In genomic region chr19:21141006-21141405, GRCh38 we compare ENCODE assay signal across 7 cellular contexts. TPM values are rescaled to one million over a fixed set of nuclear protein-coding genes. Genes with fewer than 3 reads are reported as not detected.
A peak's percentile ranks its signal among the peaks of the same experiment; 100 is the strongest.
DNase-seq lines count a peak whose midpoint lies in the region; ATAC-seq and TF ChIP-seq lines count a peak whose summit lies in the region.
"Not testable (repeated sequence)": the region's sequence is repeated elsewhere in the genome, so short reads cannot be mapped to it uniquely, and the experiment has no call there.

No MANE protein-coding gene starts in this region.

- not testable (repeated sequence) for ATAC-seq in naive thymus-derived CD8-positive, alpha-beta T cell

- peaks cover 22 to 29% of the 10 kb centered on the region in 2 experiments for H3K36me3 ChIP-seq in HEK293 (ENCODE audit: control insufficient read depth in 2 of 2, insufficient read depth in 1 of 2, low read length in 2 of 2)
- H3K36me3 ChIP-seq in fibroblast of lung (ENCODE audit: control insufficient read depth, insufficient read depth, low read length) = not testable (repeated sequence)

- not testable (repeated sequence) for H3K4me2 ChIP-seq in fibroblast of lung (ENCODE audit: extremely low read depth, insufficient read depth, low read length)

- not testable (repeated sequence) for H3K4me3 Mint-ChIP-seq in activated naive CD8-positive, alpha-beta T cell treated with anti-CD3 and anti-CD28 coated beads for 36 hours
- H3K4me3 Mint-ChIP-seq in naive thymus-derived CD8-positive, alpha-beta T cell = peak overlapping the region in 4 of 10 donors; percentile 7 to 41 (median 24)
- peak overlapping the region; percentile 33 for H3K4me3 Mint-ChIP-seq in stimulated activated naive CD8-positive, alpha-beta T cell treated with anti-CD3 and anti-CD28 coated beads, Interleukin-15, Interleukin-2, amounts not matched to agents 100 ng/mL and 50 ng/mL, for 24 hours

- CTCF ChIA-PET in HEK293 (lab: Yijun Ruan, JAX) = not testable (repeated sequence)

- peak overlapping the region; percentile 17 for H3K27ac Mint-ChIP-seq in activated naive CD8-positive, alpha-beta T cell treated with anti-CD3 and anti-CD28 coated beads for 36 hours
- peak overlapping the region in 9 of 10 donors; percentile 19 to 95 (median 63) for H3K27ac Mint-ChIP-seq in naive thymus-derived CD8-positive, alpha-beta T cell
- H3K27ac Mint-ChIP-seq in stimulated activated naive CD8-positive, alpha-beta T cell treated with anti-CD3 and anti-CD28 coated beads, Interleukin-15, Interleukin-2, amounts not matched to agents 100 ng/mL and 50 ng/mL, for 24 hours = not testable (repeated sequence)

- H3K9ac ChIP-seq in fibroblast of lung (ENCODE audit: insufficient read depth, low read length) = not testable (repeated sequence)

- not testable (repeated sequence) for H3K27me3 ChIP-seq in fibroblast of lung (ENCODE audit: control insufficient read depth, insufficient read depth, low read length)

- H3K4me1 Mint-ChIP-seq in activated naive CD8-positive, alpha-beta T cell treated with anti-CD3 and anti-CD28 coated beads for 36 hours = peaks cover 28% of the 10 kb centered on the region
- H3K4me1 Mint-ChIP-seq in naive thymus-derived CD8-positive, alpha-beta T cell = peaks cover 10 to 41% (median 39%) of the 10 kb centered on the region in 4 donors
- H3K4me1 Mint-ChIP-seq in stimulated activated naive CD8-positive, alpha-beta T cell treated with anti-CD3 and anti-CD28 coated beads, Interleukin-15, Interleukin-2, amounts not matched to agents 100 ng/mL and 50 ng/mL, for 24 hours (ENCODE audit: low read depth) = peaks cover 30% of the 10 kb centered on the region

- H2AFZ ChIP-seq in fibroblast of lung (ENCODE audit: low read length) = peak overlapping the region; percentile 55

- peaks cover 32% of the 10 kb centered on the region for H3K36me3 Mint-ChIP-seq in activated naive CD8-positive, alpha-beta T cell treated with anti-CD3 and anti-CD28 coated beads for 36 hours
- H3K36me3 Mint-ChIP-seq in naive thymus-derived CD8-positive, alpha-beta T cell = peaks cover 4 to 29% (median 25%) of the 10 kb centered on the region in 3 donors
- peaks cover 31% of the 10 kb centered on the region for H3K36me3 Mint-ChIP-seq in stimulated activated naive CD8-positive, alpha-beta T cell treated with anti-CD3 and anti-CD28 coated beads, Interleukin-15, Interleukin-2, amounts not matched to agents 100 ng/mL and 50 ng/mL, for 24 hours (ENCODE audit: low read depth)

- H4K20me1 ChIP-seq in fibroblast of lung (ENCODE audit: control insufficient read depth, extremely low read depth, insufficient read depth, low read length) = not testable (repeated sequence)

- not testable (repeated sequence) for TF ChIP-seq CTCF in HEK293 (tag by site-specific recombination; IDR thresholded peaks at IDR 0.05); VCaP (conservative IDR thresholded peaks at IDR 0.05); fibroblast of lung (conservative IDR thresholded peaks at IDR 0.05 in 1 of 2, IDR thresholded peaks at IDR 0.05 in 1 of 2; ENCODE audit: low read depth in 1 of 2, low read length in 2 of 2)

- not testable (repeated sequence) for H3K27ac ChIP-seq in HEK293 (ENCODE audit: extremely low read depth, low read depth, low read length); fibroblast of lung (ENCODE audit: insufficient read depth, low read length)
- peak overlapping the region; percentile 58; the same call in 1 of the 2 replicates for H3K27ac ChIP-seq in VCaP

- not testable (repeated sequence) for H3K4me1 ChIP-seq in HEK293 (ENCODE audit: control insufficient read depth, insufficient read depth, low read length); fibroblast of lung (ENCODE audit: control insufficient read depth, extremely low read depth, insufficient read depth, low read length)

- POLR2A ChIA-PET in HEK293 (lab: Yijun Ruan, JAX) = interaction anchor here (0.8 to 1.8 kb wide), 8 partner anchors 23 to 695 kb away, joined by 3 to 8 read pairs (median 5); partner anchors contain the start of genes ZNF100, ZNF43, ZNF430 and ZNF708
- POLR2A ChIA-PET in naive thymus-derived CD8-positive, alpha-beta T cell (lab: Charles Lee) = interaction anchor here (1.0 to 1.8 kb wide), 9 partner anchors 12 to 695 kb away, joined by 3 to 19 read pairs (median 5); partner anchors contain the start of genes ZNF43, ZNF430, ZNF626 and ZNF66

- H3K79me2 ChIP-seq in fibroblast of lung (ENCODE audit: control insufficient read depth, insufficient read depth, low read length) = peaks cover 11% of the 10 kb centered on the region

- H3K9me3 Mint-ChIP-seq in activated naive CD8-positive, alpha-beta T cell treated with anti-CD3 and anti-CD28 coated beads for 36 hours; naive thymus-derived CD8-positive, alpha-beta T cell; stimulated activated naive CD8-positive, alpha-beta T cell treated with anti-CD3 and anti-CD28 coated beads, Interleukin-15, Interleukin-2, amounts not matched to agents 100 ng/mL and 50 ng/mL, for 24 hours: not testable (repeated sequence)

- not testable (repeated sequence) for H3K4me3 ChIP-seq in HEK293 (ENCODE audit: low read depth, low read length); fibroblast of lung (replicated peaks in 1 of 4; ENCODE audit: control extremely low read depth in 1 of 4, insufficient read depth in 1 of 4, low read depth in 3 of 4, low read length in 4 of 4)

- not testable (repeated sequence) for H3K9me3 ChIP-seq in HEK293 (ENCODE audit: control insufficient read depth, insufficient read depth, low read depth, low read length); fibroblast of lung (ENCODE audit: control insufficient read depth, insufficient read depth, low read depth, low read length)

- DNase-seq in OCI-M1 (lab: John Stamatoyannopoulos, UW) = peak; percentile 78
- DNase-seq in activated naive CD8-positive, alpha-beta T cell treated with anti-CD3 and anti-CD28 coated beads for 36 hours; fibroblast of lung (ENCODE audit: low read depth in 2 of 2); naive thymus-derived CD8-positive, alpha-beta T cell: not testable (repeated sequence)

- H3K27me3 Mint-ChIP-seq in activated naive CD8-positive, alpha-beta T cell treated with anti-CD3 and anti-CD28 coated beads for 36 hours; naive thymus-derived CD8-positive, alpha-beta T cell; stimulated activated naive CD8-positive, alpha-beta T cell treated with anti-CD3 and anti-CD28 coated beads, Interleukin-15, Interleukin-2, amounts not matched to agents 100 ng/mL and 50 ng/mL, for 24 hours: not testable (repeated sequence)

TF ChIP-seq in HEK293, 187 proteins besides CTCF, POLR2A, EP300 and RAD21:
- TF ChIP-seq SCRT2 (tag by site-specific recombination; IDR thresholded peaks at IDR 0.05) = peak; percentile 81

RNA-seq across cellular contexts. Expression of gene ZNF431, which starts 0.8 kb away (rescaled TPM):
- total RNA-seq in activated naive CD8-positive, alpha-beta T cell treated with anti-CD3 and anti-CD28 coated beads for 36 hours = 10 to 100 TPM; 16.0 to 20.2 TPM
- total RNA-seq in fibroblast of lung = 1.5 and 4.3 TPM in 2 replicates
- 3.0 and 3.7 TPM in 2 replicates for polyA plus RNA-seq in fibroblast of lung
- polyA plus RNA-seq in fibroblast of lung (2012) = 2.9 and 3.8 TPM in 2 replicates
- 5.3 and 10.4 TPM in 2 replicates for polyA minus RNA-seq in fibroblast of lung (ENCODE audit: low replicate concordance)
- 10 to 100 TPM; 39.7 to 41.5 TPM for total RNA-seq in naive thymus-derived CD8-positive, alpha-beta T cell
- polyA plus RNA-seq in naive thymus-derived CD8-positive, alpha-beta T cell = 10 to 100 TPM in 2 of 3 donors, 1 to 10 TPM in 1; 9.8 to 15.4 (median 13.9) TPM

RNA-seq across cellular contexts. Expression of gene ZNF714, which starts 59.0 kb away (rescaled TPM):
- total RNA-seq in activated naive CD8-positive, alpha-beta T cell treated with anti-CD3 and anti-CD28 coated beads for 36 hours = 10 to 100 TPM; 18.8 to 20.5 TPM
- total RNA-seq in fibroblast of lung = 3.1 and 6.9 TPM in 2 replicates
- 5.6 and 7.2 TPM in 2 replicates for polyA plus RNA-seq in fibroblast of lung
- 2.6 and 3.1 TPM in 2 replicates for polyA plus RNA-seq in fibroblast of lung (2012)
- polyA minus RNA-seq in fibroblast of lung (ENCODE audit: low replicate concordance) = 0.31 and 4.0 TPM in 2 replicates
- total RNA-seq in naive thymus-derived CD8-positive, alpha-beta T cell = 10 to 100 TPM; 11.5 to 12.8 TPM
- polyA plus RNA-seq in naive thymus-derived CD8-positive, alpha-beta T cell = 10 to 100 TPM in 2 of 3 donors, 1 to 10 TPM in 1; 6.3 to 14.9 (median 14.3) TPM
